In the genomic region with DNA sequence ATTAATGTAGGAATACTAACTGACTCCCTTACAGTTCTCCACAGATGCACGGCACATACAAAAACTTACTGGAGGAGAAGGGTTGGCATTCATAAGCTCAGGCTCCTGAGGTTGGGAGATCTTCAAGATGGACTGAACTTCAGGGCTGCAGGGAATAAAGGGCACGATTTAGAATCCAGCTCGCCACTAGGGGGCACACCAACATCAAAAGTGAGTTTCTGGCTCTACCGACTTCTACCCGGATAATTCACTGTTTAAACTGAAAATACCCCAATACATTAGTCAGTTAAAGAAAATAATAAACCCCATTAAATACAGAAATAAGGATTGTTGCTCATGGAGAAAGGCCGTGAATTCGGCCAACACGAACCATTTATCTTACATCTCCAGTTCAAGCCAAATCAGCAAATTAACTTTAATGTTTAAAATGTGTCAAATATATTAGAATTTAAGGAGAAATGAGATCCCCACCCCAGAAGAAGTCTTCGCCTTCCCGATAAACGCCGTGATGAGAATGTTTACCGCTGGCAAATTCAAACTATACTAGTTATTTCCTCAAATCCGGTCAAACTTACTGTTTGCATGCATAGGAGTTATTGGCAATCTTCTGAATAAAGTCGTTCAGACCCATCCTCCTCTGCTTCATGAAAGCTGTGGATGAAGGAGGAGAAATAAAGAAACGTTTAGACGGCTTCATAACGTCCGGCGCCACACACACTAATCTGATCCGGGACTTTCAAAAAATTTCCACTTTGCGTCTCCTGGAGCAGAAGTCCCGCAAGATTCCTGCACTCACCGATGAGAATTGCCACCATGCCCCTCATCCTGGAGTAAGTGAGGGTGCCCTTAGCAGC, we compare ENCODE assay signal across 7 cellular contexts.
DNase-seq lines count a peak whose midpoint lies in the region; ATAC-seq and TF ChIP-seq lines count a peak whose summit lies in the region.

No MANE protein-coding gene starts in this region.

- H3K27me3 Mint-ChIP-seq in activated T-helper 17 cell treated with anti-CD3 and anti-CD28 coated beads, Interleukin-2, amount 50 U/mL, for 72 hours: no peaks in the 10 kb centered on the region
- peaks cover 5 to 17% of the 10 kb centered on the region in 2 donors for H3K27me3 Mint-ChIP-seq in natural killer cell (ENCODE audit: low read depth in 2 of 2)
- H3K27me3 Mint-ChIP-seq in stimulated activated naive B cell treated with anti-CD40 and anti-IgM and Interleukin-4, amounts not matched to agents 10 μg/mL and 1 μg/mL and 100 μg/mL, for 72 hours: no peaks in the 10 kb centered on the region

- TF ChIP-seq CTCF in LNCAP (IDR thresholded peaks at IDR 0.05): peak; percentile 78
- peak; percentile 91 for TF ChIP-seq CTCF in natural killer cell (IDR thresholded peaks at IDR 0.05)

- ATAC-seq in GM18867 (IDR thresholded peaks at IDR 0.05; ENCODE audit: unreplicated experiment): peak; percentile 16
- peak; percentile 11 for ATAC-seq in activated T-helper 17 cell treated with anti-CD3 and anti-CD28 coated beads, Interleukin-2, amount 50 U/mL, for 72 hours (replicated peaks)
- peak in 1 of 3 donors; percentile 15 for ATAC-seq in natural killer cell
- ATAC-seq in stimulated activated naive B cell treated with anti-CD40 and anti-IgM and Interleukin-4, amounts not matched to agents 10 μg/mL and 1 μg/mL and 100 μg/mL, for 72 hours (replicated peaks): peak; percentile 30 to 31

- peaks cover 72% of the 10 kb centered on the region for H3K36me3 Mint-ChIP-seq in activated T-helper 17 cell treated with anti-CD3 and anti-CD28 coated beads, Interleukin-2, amount 50 U/mL, for 72 hours (ENCODE audit: low read depth)
- H3K36me3 Mint-ChIP-seq in natural killer cell: no peaks in the 10 kb centered on the region
- peaks cover 12 to 25% of the 10 kb centered on the region in 2 donors for H3K36me3 Mint-ChIP-seq in stimulated activated naive B cell treated with anti-CD40 and anti-IgM and Interleukin-4, amounts not matched to agents 10 μg/mL and 1 μg/mL and 100 μg/mL, for 72 hours

- peaks cover 37% of the 10 kb centered on the region for H3K4me1 Mint-ChIP-seq in activated T-helper 17 cell treated with anti-CD3 and anti-CD28 coated beads, Interleukin-2, amount 50 U/mL, for 72 hours
- peaks cover 36 to 38% of the 10 kb centered on the region in 2 donors for H3K4me1 Mint-ChIP-seq in natural killer cell
- H3K4me1 Mint-ChIP-seq in stimulated activated naive B cell treated with anti-CD40 and anti-IgM and Interleukin-4, amounts not matched to agents 10 μg/mL and 1 μg/mL and 100 μg/mL, for 72 hours: peaks cover 32 to 44% of the 10 kb centered on the region in 2 donors

- peak; percentile 86 for DNase-seq in RKO (ENCODE audit: low spot score)
- peak; percentile 94 for DNase-seq in fibroblast of peridontal ligament (ENCODE audit: extremely low read depth)
- peak; percentile 78 for DNase-seq in natural killer cell
- DNase-seq in stimulated activated naive B cell treated with anti-CD40 and anti-IgM and Interleukin-4, amounts not matched to agents 10 μg/mL and 1 μg/mL and 100 μg/mL, for 72 hours: peak; percentile 65

- peak overlapping the region; percentile 92 for H3K27ac Mint-ChIP-seq in activated T-helper 17 cell treated with anti-CD3 and anti-CD28 coated beads, Interleukin-2, amount 50 U/mL, for 72 hours
- peak overlapping the region; percentile 83 to 87 for H3K27ac Mint-ChIP-seq in natural killer cell
- peak overlapping the region; percentile 96 for H3K27ac Mint-ChIP-seq in stimulated activated naive B cell treated with anti-CD40 and anti-IgM and Interleukin-4, amounts not matched to agents 10 μg/mL and 1 μg/mL and 100 μg/mL, for 72 hours

- H3K9me3 Mint-ChIP-seq in activated T-helper 17 cell treated with anti-CD3 and anti-CD28 coated beads, Interleukin-2, amount 50 U/mL, for 72 hours: no peaks in the 10 kb centered on the region
- H3K9me3 Mint-ChIP-seq in natural killer cell: no peaks in the 10 kb centered on the region
- H3K9me3 Mint-ChIP-seq in stimulated activated naive B cell treated with anti-CD40 and anti-IgM and Interleukin-4, amounts not matched to agents 10 μg/mL and 1 μg/mL and 100 μg/mL, for 72 hours: no peaks in the 10 kb centered on the region

- intact Hi-C loops in natural killer cell (cut with micrococcal nuclease): loop anchor here (1.0 to 10.0 kb wide), 6 partner anchors 467 to 1268 kb away; partner anchors contain the start of gene MYB

- H3K4me3 Mint-ChIP-seq in activated T-helper 17 cell treated with anti-CD3 and anti-CD28 coated beads, Interleukin-2, amount 50 U/mL, for 72 hours: peak overlapping the region; percentile 91
- H3K4me3 Mint-ChIP-seq in natural killer cell: peak overlapping the region; percentile 94
- peak overlapping the region; percentile 95 for H3K4me3 Mint-ChIP-seq in stimulated activated naive B cell treated with anti-CD40 and anti-IgM and Interleukin-4, amounts not matched to agents 10 μg/mL and 1 μg/mL and 100 μg/mL, for 72 hours
